Comparison of ENCODE assay signal across 7 cellular contexts in the genomic region with DNA sequence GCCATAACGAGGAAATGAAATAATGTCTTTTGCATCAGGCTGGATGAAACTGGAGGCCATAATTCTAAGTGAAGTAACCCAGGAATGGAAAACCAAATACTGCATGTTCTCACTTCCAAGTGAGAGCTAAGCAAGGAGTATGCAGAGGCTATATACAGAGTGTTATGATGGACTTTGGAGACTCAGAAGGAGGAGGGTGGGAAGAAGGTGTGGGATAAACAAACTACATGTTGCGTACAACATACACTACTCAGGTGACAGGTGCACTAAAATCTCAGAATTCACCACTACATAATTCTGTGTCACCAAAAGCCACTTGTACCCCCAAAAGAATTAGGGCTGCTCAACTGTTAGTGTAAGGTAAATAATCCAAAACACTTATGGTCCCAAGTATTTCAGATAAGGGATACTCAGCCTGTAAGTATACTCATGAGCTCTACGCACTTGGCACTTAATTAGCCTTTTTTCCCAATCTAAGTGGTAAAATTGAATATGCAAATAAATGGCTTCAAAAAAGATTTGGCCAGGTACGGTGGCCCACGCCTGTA. TPM values are rescaled to one million over a fixed set of nuclear protein-coding genes. Genes with fewer than 3 reads are reported as not detected.
"Had no signal": no experiment of that assay in that cellular context is flagged by ENCODE, and none has a peak within 500 bp of the region (broad histone marks: within the 10 kb centered on the region; RNA-seq: fewer than 3 reads in every experiment).

No MANE protein-coding gene starts in this region.

RNA-seq across cellular contexts. Expression of gene CD8B, which starts 20.5 kb away (rescaled TPM):
- total RNA-seq: lung microvascular endothelial cell, mammary epithelial cell, mesothelial cell of epicardium, myocyte had no signal
- polyA plus RNA-seq: keratinocyte, mammary epithelial cell had no signal

RNA-seq across cellular contexts. Expression of gene RGPD1, which starts 59.7 kb away (rescaled TPM):
- total RNA-seq: left lobe of liver, left ventricle myocardium superior had no signal
